25 cellular contexts compared by ENCODE assay signal in the genomic region with DNA sequence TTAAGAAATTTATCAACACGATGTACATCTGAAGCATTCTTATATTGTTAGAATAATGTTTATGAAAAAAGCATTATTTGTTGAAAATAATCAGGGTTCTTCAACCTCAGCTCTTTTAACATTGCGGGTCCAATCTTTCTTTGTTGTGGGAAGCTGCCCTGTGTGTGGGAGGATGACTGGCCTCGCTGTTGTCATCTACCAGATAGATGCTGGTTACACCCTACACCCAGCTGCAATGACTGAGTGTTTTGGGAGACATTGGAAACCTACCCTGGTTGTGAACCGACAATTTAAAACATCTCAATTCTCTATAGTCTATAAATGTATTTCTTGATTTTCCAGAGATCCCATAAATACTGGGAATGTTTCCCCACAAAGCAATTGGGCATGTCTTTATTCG.
DNase-seq lines count a peak whose midpoint lies in the region; ATAC-seq and TF ChIP-seq lines count a peak whose summit lies in the region.
"Had no signal": no experiment of that assay in that cellular context is flagged by ENCODE, and none has a peak within 500 bp of the region (broad histone marks: within the 10 kb centered on the region; RNA-seq: fewer than 3 reads in every experiment).

No MANE protein-coding gene starts in this region.

- H3K36me3 Mint-ChIP-seq in WTC11, result peaks cover 82% of the 10 kb centered on the region
- H3K36me3 Mint-ChIP-seq: CD4-positive, alpha-beta memory T cell had no signal

- ATAC-seq in WTC11 (peak; percentile 45), HG03342 (IDR thresholded peaks at IDR 0.05; ENCODE audit: unreplicated experiment) (no peak)

- H2AFZ ChIP-seq in smooth muscle cell (ENCODE audit: low read depth), result peak overlapping the region; percentile 21
- H2AFZ ChIP-seq: PC-9 had no signal

- peak overlapping the region; percentile 3 for H3K4me2 ChIP-seq in smooth muscle cell
- H3K4me2 ChIP-seq: PC-9 had no signal

- no peaks in the 10 kb centered on the region for H3K79me2 ChIP-seq in smooth muscle cell (ENCODE audit: low read depth)

- WGBS in HUES64, result 50% methylated on average over 4 of the region's 5 CpGs
- WGBS in smooth muscle cell (ENCODE audit: low lambda C conversion rate), result 61% methylated on average over 5 of the region's 5 CpGs

- H3K4me1 Mint-ChIP-seq in WTC11, result peaks cover 50% of the 10 kb centered on the region
- H3K4me1 Mint-ChIP-seq: CD4-positive, alpha-beta memory T cell had no signal

- no peak for TF ChIP-seq CTCF in WTC11 (IDR thresholded peaks at IDR 0.05)
- TF ChIP-seq CTCF in smooth muscle cell (IDR thresholded peaks at IDR 0.05; ENCODE audit: borderline replicate concordance, insufficient read depth, poor library complexity, severe bottlenecking), result no peak

- peak overlapping the region; percentile 96 for H3K4me3 ChIP-seq in HUES64 (ENCODE audit: low read length)
- H3K4me3 ChIP-seq in iPS-18a (ENCODE audit: low read length), result peak overlapping the region; percentile 100
- no peak overlapping the region for H3K4me3 ChIP-seq in smooth muscle cell
- H3K4me3 ChIP-seq: PC-9, SJSA1 had no signal

- H3K36me3 ChIP-seq in HUES64 (ENCODE audit: insufficient read depth, low read length) (peaks cover 93% of the 10 kb centered on the region), iPS-18a (ENCODE audit: control insufficient read depth, low read depth, low read length) (peaks cover 56% of the 10 kb centered on the region), smooth muscle cell (ENCODE audit: low read depth) (no peaks in the 10 kb centered on the region)
- H3K36me3 ChIP-seq: SJSA1 had no signal

- H3K9me3 ChIP-seq in HUES64 (ENCODE audit: insufficient read depth, low read depth, low read length) (no peaks in the 10 kb centered on the region), iPS-18a (ENCODE audit: control insufficient read depth, low read depth, low read length) (no peaks in the 10 kb centered on the region), smooth muscle cell (replicated peaks; ENCODE audit: low read depth) (no peaks in the 10 kb centered on the region)
- H3K9me3 ChIP-seq: Caco-2, SJSA1 had no signal

- peak overlapping the region; percentile 10; the same call in 1 of the 2 replicates for H3K27ac ChIP-seq in HUES64 (ENCODE audit: low read depth, low read length)
- H3K27ac ChIP-seq in iPS-18a (ENCODE audit: low read length), result no peak overlapping the region
- no peak overlapping the region for H3K27ac ChIP-seq in smooth muscle cell (ENCODE audit: low read depth)
- H3K27ac ChIP-seq: PC-9, SJSA1 had no signal

- H3K27me3 ChIP-seq in HUES64 (ENCODE audit: insufficient read depth, low read length) (no peaks in the 10 kb centered on the region), iPS-18a (ENCODE audit: control insufficient read depth, insufficient read depth, low read length) (no peaks in the 10 kb centered on the region), smooth muscle cell (ENCODE audit: low read depth) (no peaks in the 10 kb centered on the region)
- H3K27me3 ChIP-seq: SJSA1 had no signal

- POLR2A ChIA-PET in WTC11 (lab: Charles Lee), result interaction anchor here (0.5 kb wide), 1 partner anchor 375 kb away, joined by 4 read pairs; no protein-coding TSS in a partner anchor

- peak overlapping the region; percentile 79 for H3K4me3 Mint-ChIP-seq in WTC11
- H3K4me3 Mint-ChIP-seq: CD4-positive, alpha-beta memory T cell had no signal

- no peaks in the 10 kb centered on the region for H3F3A ChIP-seq in smooth muscle cell (ENCODE audit: low read depth)

- H3K27me3 Mint-ChIP-seq in WTC11 (ENCODE audit: low read depth), result no peaks in the 10 kb centered on the region
- H3K27me3 Mint-ChIP-seq: CD4-positive, alpha-beta memory T cell had no signal

- CTCF ChIA-PET in WTC11 (lab: Charles Lee), result no interaction called here

- DNase-seq in WTC11 (ENCODE audit: low spot score) (no peak), smooth muscle cell (lab: John Stamatoyannopoulos, UW; ENCODE audit: unreplicated experiment) (no peak), NCI-H1105 treated with DMSO at 0.1 percent for 48 hours (lab: John Stamatoyannopoulos, UW) (no peak), NCI-H128 (lab: John Stamatoyannopoulos, UW; ENCODE audit: unreplicated experiment) (no peak)
- no peak for DNase-seq in activated T-cell treated with anti-CD3 and anti-CD28 coated beads, Interleukin-2, amount 50 U/mL, for 48 hours
- DNase-seq: C1 segment of cervical spinal cord; Caco-2; CD4-positive, alpha-beta memory T cell; DMS79; EL; GF-D8; H7; NCI-H1092; NCI-H146; NCI-H1930; NCI-H446; NCI-H526; NCI-H82; NK-92 treated with Interleukin-12 subunit alpha and Interleukin-12 subunit beta, amount 100 ng/mL, for 24 hours; PC-9; Right ventricle myocardium superior had no signal

- H3K9ac ChIP-seq in HUES64 (ENCODE audit: low read depth, low read length) (peak overlapping the region; percentile 22; the same call in 1 of the 2 replicates), iPS-18a (ENCODE audit: low read length) (no peak overlapping the region), smooth muscle cell (ENCODE audit: low read depth) (no peak overlapping the region)

- H3K27ac Mint-ChIP-seq in WTC11, result no peak overlapping the region
- H3K27ac Mint-ChIP-seq: CD4-positive, alpha-beta memory T cell had no signal

- H3K9me3 Mint-ChIP-seq in WTC11, result no peaks in the 10 kb centered on the region

- no peaks in the 10 kb centered on the region for H4K20me1 ChIP-seq in smooth muscle cell (ENCODE audit: low read depth)

- peaks cover 56% of the 10 kb centered on the region for H3K4me1 ChIP-seq in HUES64 (ENCODE audit: insufficient read depth, low read length)
- H3K4me1 ChIP-seq in iPS-18a (ENCODE audit: control insufficient read depth, low read depth, low read length), result peaks cover 41% of the 10 kb centered on the region
- H3K4me1 ChIP-seq in smooth muscle cell (ENCODE audit: low read depth), result peaks cover 13% of the 10 kb centered on the region
- H3K4me1 ChIP-seq: Caco-2, SJSA1 had no signal

TF ChIP-seq in WTC11, 78 proteins besides CTCF, POLR2A, EP300 and RAD21 (continues in another document):
- no peak for TF ChIP-seq FOXP1 (CRISPR knock-in tag; IDR thresholded peaks at IDR 0.05; ENCODE audit: borderline replicate concordance)
- TF ChIP-seq AR (CRISPR knock-in tag; IDR thresholded peaks at IDR 0.05), result peak; percentile 89; the same call in 1 of the 2 replicates
- TF ChIP-seq, protein P1, sequence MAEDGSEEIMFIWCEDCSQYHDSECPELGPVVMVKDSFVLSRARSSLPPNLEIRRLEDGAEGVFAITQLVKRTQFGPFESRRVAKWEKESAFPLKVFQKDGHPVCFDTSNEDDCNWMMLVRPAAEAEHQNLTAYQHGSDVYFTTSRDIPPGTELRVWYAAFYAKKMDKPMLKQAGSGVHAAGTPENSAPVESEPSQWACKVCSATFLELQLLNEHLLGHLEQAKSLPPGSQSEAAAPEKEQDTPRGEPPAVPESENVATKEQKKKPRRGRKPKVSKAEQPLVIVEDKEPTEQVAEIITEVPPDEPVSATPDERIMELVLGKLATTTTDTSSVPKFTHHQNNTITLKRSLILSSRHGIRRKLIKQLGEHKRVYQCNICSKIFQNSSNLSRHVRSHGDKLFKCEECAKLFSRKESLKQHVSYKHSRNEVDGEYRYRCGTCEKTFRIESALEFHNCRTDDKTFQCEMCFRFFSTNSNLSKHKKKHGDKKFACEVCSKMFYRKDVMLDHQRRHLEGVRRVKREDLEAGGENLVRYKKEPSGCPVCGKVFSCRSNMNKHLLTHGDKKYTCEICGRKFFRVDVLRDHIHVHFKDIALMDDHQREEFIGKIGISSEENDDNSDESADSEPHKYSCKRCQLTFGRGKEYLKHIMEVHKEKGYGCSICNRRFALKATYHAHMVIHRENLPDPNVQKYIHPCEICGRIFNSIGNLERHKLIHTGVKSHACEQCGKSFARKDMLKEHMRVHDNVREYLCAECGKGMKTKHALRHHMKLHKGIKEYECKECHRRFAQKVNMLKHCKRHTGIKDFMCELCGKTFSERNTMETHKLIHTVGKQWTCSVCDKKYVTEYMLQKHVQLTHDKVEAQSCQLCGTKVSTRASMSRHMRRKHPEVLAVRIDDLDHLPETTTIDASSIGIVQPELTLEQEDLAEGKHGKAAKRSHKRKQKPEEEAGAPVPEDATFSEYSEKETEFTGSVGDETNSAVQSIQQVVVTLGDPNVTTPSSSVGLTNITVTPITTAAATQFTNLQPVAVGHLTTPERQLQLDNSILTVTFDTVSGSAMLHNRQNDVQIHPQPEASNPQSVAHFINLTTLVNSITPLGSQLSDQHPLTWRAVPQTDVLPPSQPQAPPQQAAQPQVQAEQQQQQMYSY (CRISPR knock-in tag; IDR thresholded peaks at IDR 0.05), result no peak
- TF ChIP-seq ZNF219 (CRISPR knock-in tag; IDR thresholded peaks at IDR 0.05; ENCODE audit: borderline replicate concordance), result no peak
- 0 out of 2 replicates have a peak, but pooled peaks have one; percentile 69 for TF ChIP-seq PRRX2 (CRISPR knock-in tag; IDR thresholded peaks at IDR 0.05)
- TF ChIP-seq ZNF232 (CRISPR knock-in tag; IDR thresholded peaks at IDR 0.05), result 0 out of 2 replicates have a peak, but pooled peaks have one; percentile 38
